Comparison of ENCODE assay signal across 15 cellular contexts in the genomic region with DNA sequence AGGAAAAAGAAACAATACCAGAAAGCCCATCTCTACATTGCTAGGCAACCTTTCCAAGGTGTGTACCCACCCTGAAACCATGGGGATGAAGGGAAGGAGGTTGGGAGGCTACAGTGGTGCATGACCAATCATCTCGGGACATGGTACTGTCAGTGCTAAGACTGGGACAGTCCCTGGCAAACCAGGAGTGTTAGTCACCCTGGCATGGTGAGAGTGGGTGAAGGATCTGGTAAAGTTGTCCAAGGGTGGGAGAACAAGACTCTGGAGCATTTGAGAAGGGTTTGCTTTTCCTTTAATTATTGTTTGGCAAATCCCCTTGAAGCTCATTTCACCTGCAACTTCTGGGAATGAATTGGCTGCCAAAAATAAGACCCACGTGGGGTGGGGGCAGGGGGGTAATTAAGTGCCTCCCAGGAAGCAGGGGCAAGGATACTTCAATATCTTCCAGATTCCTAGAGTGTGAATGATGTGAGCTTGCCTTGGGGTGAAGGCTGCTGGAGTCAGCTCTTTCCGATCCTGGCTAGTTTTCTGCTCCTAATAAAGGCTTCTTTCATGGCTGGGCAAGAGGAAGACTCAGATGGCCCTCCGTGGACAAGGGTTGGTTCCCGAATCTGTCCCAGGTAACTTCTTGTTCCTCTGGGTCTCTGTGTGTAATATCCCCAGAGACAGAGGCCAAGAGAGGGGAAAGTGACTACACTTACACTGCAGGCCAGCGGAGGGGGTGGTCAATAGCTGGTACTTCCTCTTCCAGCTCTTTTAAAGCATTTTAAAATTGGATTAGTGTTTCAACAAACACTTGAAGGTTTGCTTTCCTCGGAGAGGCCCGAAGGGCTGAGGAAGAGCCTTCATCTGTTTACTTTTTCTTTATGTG.
DNase-seq lines count a peak whose midpoint lies in the region; ATAC-seq and TF ChIP-seq lines count a peak whose summit lies in the region.
"Had no signal": no experiment of that assay in that cellular context is flagged by ENCODE, and none has a peak within 500 bp of the region (broad histone marks: within the 10 kb centered on the region; RNA-seq: fewer than 3 reads in every experiment).

No MANE protein-coding gene starts in this region.

- intact Hi-C loops in Panc1 (cut with micrococcal nuclease; ENCODE audit: unreplicated experiment) (no loop called here), Right ventricle myocardium superior (cut with DNase I) (no loop called here), testis (cut with DNase I; ENCODE audit: low total_unique reads) (no loop called here)

- 0 out of 2 replicates have a peak, but pooled peaks have one; percentile 27 for ATAC-seq in Panc1
- peak; percentile 62 for ATAC-seq in foreskin keratinocyte
- no peak for ATAC-seq in Right ventricle myocardium superior (ENCODE audit: poor library complexity)
- no peak for ATAC-seq in HG02852 (IDR thresholded peaks at IDR 0.05; ENCODE audit: unreplicated experiment)

- H3K36me3 Mint-ChIP-seq in type B pancreatic cell: no peaks in the 10 kb centered on the region

- 57 to 68% methylated on average over 8 of the region's 8 CpGs for WGBS in testis, 2 donors

- peak overlapping the region; percentile 26 for H3K4me3 Mint-ChIP-seq in type B pancreatic cell

- H3K27me3 ChIP-seq in Panc1 (ENCODE audit: control insufficient read depth, insufficient read depth, low read length): no peaks in the 10 kb centered on the region
- H3K27me3 ChIP-seq in foreskin keratinocyte: no peaks in the 10 kb centered on the region
- H3K27me3 ChIP-seq in testis: no peaks in the 10 kb centered on the region

- TF ChIP-seq CTCF in Panc1 (IDR thresholded peaks at IDR 0.05) (no peak), foreskin keratinocyte (conservative IDR thresholded peaks at IDR 0.05) (no peak), type B pancreatic cell (conservative IDR thresholded peaks at IDR 0.05) (no peak), testis (IDR thresholded peaks at IDR 0.05) (no peak)

- DNase-seq in SKM-1 treated with dmso at 0.1 percent for 144 hours (lab: John Stamatoyannopoulos, UW; ENCODE audit: unreplicated experiment): peak; percentile 73
- no peak for DNase-seq in SKM-1 (lab: John Stamatoyannopoulos, UW; ENCODE audit: unreplicated experiment)
- DNase-seq in Panc1 (ENCODE audit: low read depth, low spot score): no peak
- peak in 1 of 2 donors; percentile 13 for DNase-seq in foreskin keratinocyte
- no peak for DNase-seq in type B pancreatic cell (ENCODE audit: extremely low spot score, unreplicated experiment)
- DNase-seq in Right ventricle myocardium superior: no peak
- no peak for DNase-seq in testis
- DNase-seq: activated CD8-positive, alpha-beta memory T cell treated with anti-CD3 and anti-CD28 coated beads, Interleukin-2, amount 50 U/mL, for 4 hours; effector CD4-positive, alpha-beta T cell; glutamatergic neuron; GOT3; left ventricle myocardium inferior; NCI-H187 treated with DMSO at 0.1 percent for 48 hours; nucleus accumbens had no signal

- H3K9me3 Mint-ChIP-seq in type B pancreatic cell: no peaks in the 10 kb centered on the region

- H3K27me3 Mint-ChIP-seq in type B pancreatic cell: peaks cover under 1% of the 10 kb centered on the region

- H3K4me3 ChIP-seq in Panc1 (ENCODE audit: low read depth in 2 of 2, low read length in 2 of 2) (no peak overlapping the region), testis (no peak overlapping the region)
- H3K4me3 ChIP-seq: left ventricle myocardium inferior had no signal

- POLR2A ChIA-PET in Panc1 (lab: Charles Lee): interaction anchor here (0.6 to 0.7 kb wide), 2 partner anchors 23 to 64 kb away, joined by 5 to 6 read pairs; no protein-coding TSS in a partner anchor

- peaks cover 54% of the 10 kb centered on the region for H3K4me1 Mint-ChIP-seq in type B pancreatic cell (ENCODE audit: unreplicated experiment)

- TF ChIP-seq POLR2A in testis (IDR thresholded peaks at IDR 0.05): no peak

- peak overlapping the region; percentile 29 for H3K27ac Mint-ChIP-seq in type B pancreatic cell

- H3K9me3 ChIP-seq in Panc1 (ENCODE audit: control insufficient read depth, insufficient read depth, low read depth, low read length): no peaks in the 10 kb centered on the region
- H3K9me3 ChIP-seq in testis: no peaks in the 10 kb centered on the region
- H3K9me3 ChIP-seq: left ventricle myocardium inferior had no signal

- no peak overlapping the region; the same call in 1 of the 2 replicates for H3K27ac ChIP-seq in Panc1 (ENCODE audit: low read length)
- H3K27ac ChIP-seq in foreskin keratinocyte: no peak overlapping the region
- H3K27ac ChIP-seq in testis: no peak overlapping the region
- H3K27ac ChIP-seq: left ventricle myocardium inferior had no signal

- CTCF ChIA-PET in Panc1 (lab: Charles Lee): no interaction called here

- BruUV-seq in Panc1 (replicated peaks; lab: Mats Ljungman, UMichigan): no TSS peak

- in situ Hi-C loops in Panc1 (cut with HindIII; ENCODE audit: low pct_unique_long_range_greater_than_20kb, low sequenced_read_pairs): no loop called here

- peaks cover 12% of the 10 kb centered on the region; the same call in 1 of the 2 replicates for H3K4me1 ChIP-seq in Panc1 (ENCODE audit: control insufficient read depth, insufficient read depth, low read length)
- no peaks in the 10 kb centered on the region for H3K4me1 ChIP-seq in foreskin keratinocyte
- H3K4me1 ChIP-seq in testis: no peaks in the 10 kb centered on the region

- H3K36me3 ChIP-seq in Panc1 (ENCODE audit: control insufficient read depth, insufficient read depth, low read length) (no peaks in the 10 kb centered on the region), testis (ENCODE audit: low read depth, missing control alignments) (no peaks in the 10 kb centered on the region)
- H3K36me3 ChIP-seq: left ventricle myocardium inferior had no signal

Comparison
In these comparisons a context has a peak if more than half of its experiments do, and no peak if none do; other contexts are left out.
1. ATAC-seq: peak in Panc1 (single experiment) and foreskin keratinocyte (single experiment); none in Right ventricle myocardium superior (single experiment) and HG02852 (single experiment).